1 cellular context compared by ENCODE assay signal in the genomic region with DNA sequence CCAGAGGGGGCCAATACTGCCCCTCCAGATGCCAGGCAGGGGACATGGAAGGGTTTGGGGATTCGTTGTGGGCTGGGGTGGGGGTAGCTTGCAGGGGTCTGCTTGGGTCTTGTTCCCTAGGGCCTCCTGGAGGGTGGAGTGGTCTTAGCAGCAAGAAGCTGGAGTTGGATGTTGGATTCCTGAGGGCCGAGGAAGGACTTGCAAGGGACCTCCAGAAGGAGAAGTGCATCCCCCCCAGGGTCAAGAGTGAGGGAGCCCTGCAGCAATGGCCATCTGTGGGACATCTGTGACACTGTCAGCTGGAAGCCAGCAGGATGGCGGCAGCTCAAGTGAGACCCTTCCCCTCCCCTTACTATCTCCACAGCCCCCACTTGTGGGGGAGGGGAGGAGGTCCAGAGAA.
TF ChIP-seq lines count a peak whose summit lies in the region.

No MANE protein-coding gene starts in this region.

TF ChIP-seq in H1, 55 proteins besides CTCF, POLR2A, EP300 and RAD21:
- no peak for TF ChIP-seq SAP30 (IDR thresholded peaks at IDR 0.05; ENCODE audit: insufficient read depth, insufficient replicate concordance, low read length)
- TF ChIP-seq, protein P1, sequence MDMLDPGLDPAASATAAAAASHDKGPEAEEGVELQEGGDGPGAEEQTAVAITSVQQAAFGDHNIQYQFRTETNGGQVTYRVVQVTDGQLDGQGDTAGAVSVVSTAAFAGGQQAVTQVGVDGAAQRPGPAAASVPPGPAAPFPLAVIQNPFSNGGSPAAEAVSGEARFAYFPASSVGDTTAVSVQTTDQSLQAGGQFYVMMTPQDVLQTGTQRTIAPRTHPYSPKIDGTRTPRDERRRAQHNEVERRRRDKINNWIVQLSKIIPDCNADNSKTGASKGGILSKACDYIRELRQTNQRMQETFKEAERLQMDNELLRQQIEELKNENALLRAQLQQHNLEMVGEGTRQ (IDR thresholded peaks at IDR 0.05; ENCODE audit: low read length) = no peak
- TF ChIP-seq CREB1 (IDR thresholded peaks at IDR 0.05) = no peak
- no peak for TF ChIP-seq SP1 (IDR thresholded peaks at IDR 0.05; ENCODE audit: low read depth, low read length)
- TF ChIP-seq, protein P2, sequence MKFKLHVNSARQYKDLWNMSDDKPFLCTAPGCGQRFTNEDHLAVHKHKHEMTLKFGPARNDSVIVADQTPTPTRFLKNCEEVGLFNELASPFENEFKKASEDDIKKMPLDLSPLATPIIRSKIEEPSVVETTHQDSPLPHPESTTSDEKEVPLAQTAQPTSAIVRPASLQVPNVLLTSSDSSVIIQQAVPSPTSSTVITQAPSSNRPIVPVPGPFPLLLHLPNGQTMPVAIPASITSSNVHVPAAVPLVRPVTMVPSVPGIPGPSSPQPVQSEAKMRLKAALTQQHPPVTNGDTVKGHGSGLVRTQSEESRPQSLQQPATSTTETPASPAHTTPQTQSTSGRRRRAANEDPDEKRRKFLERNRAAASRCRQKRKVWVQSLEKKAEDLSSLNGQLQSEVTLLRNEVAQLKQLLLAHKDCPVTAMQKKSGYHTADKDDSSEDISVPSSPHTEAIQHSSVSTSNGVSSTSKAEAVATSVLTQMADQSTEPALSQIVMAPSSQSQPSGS (IDR thresholded peaks at IDR 0.05; ENCODE audit: low read length) = no peak
- no peak for TF ChIP-seq TBP (IDR thresholded peaks at IDR 0.05; ENCODE audit: low read depth, low read length)
- TF ChIP-seq JUN (IDR thresholded peaks at IDR 0.05; ENCODE audit: low read depth, low read length) = no peak
- TF ChIP-seq TEAD4 (IDR thresholded peaks at IDR 0.05; ENCODE audit: low read depth, low read length) = no peak
- TF ChIP-seq ZNF274 (IDR thresholded peaks at IDR 0.05; ENCODE audit: borderline replicate concordance, extremely low read depth, low read length) = no peak
